In the genomic region with DNA sequence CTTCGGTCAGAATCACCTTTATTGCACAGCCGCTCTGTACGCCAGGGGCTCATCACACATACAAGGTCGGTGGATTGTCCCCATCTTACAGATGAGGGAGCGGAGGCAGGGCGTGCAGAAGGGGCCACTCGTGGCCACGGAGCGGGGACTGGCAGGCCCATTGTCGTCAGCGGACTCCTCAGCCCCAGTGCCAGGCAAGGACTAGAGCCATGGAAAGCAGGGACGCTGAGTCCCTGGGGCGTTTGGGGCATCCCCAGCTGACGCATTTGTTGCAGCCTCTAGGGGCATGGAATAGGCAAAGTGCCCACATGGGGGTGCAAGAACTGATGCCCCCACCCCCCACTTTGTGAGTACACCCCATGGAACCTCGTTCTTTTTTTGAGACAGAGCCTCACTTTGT, we compare ENCODE assay signal across 15 cellular contexts. TPM values are rescaled to one million over a fixed set of nuclear protein-coding genes. Genes with fewer than 3 reads are reported as not detected.
DNase-seq lines count a peak whose midpoint lies in the region; ATAC-seq and TF ChIP-seq lines count a peak whose summit lies in the region.
"Had no signal": no experiment of that assay in that cellular context is flagged by ENCODE, and none has a peak within 500 bp of the region (broad histone marks: within the 10 kb centered on the region; RNA-seq: fewer than 3 reads in every experiment).

No MANE protein-coding gene starts in this region.

- peak; percentile 50 to 58 for DNase-seq in activated CD4-positive, alpha-beta T cell treated with anti-CD3 and anti-CD28 coated beads, Interleukin-2, amount 50 U/mL, for 48 hours
- no peak for DNase-seq in epithelial cell of prostate (ENCODE audit: low read depth, low spot score)
- no peak for DNase-seq in SK-N-DZ (ENCODE audit: low spot score)
- DNase-seq in RKO (ENCODE audit: low spot score) = no peak
- DNase-seq in activated CD4-positive, CD25-positive, alpha-beta regulatory T cell treated with anti-CD3 and anti-CD28 coated beads, Interleukin-2, amount 50 U/mL, for 72 hours = no peak
- DNase-seq: GDM1, GOT3, NCI-H187 treated with DMSO at 0.1 percent for 48 hours, NCI-H69, posterior cingulate gyrus, SHP77 had no signal

- H3K4me3 ChIP-seq in BLaER1 = no peak overlapping the region
- H3K4me3 ChIP-seq in DOHH2 (ENCODE audit: low read length) = no peak overlapping the region
- H3K4me3 ChIP-seq: gastroesophageal sphincter had no signal

- H3K9me3 ChIP-seq in BLaER1 (no peaks in the 10 kb centered on the region), DOHH2 (ENCODE audit: control insufficient read depth, insufficient read depth, low read length) (no peaks in the 10 kb centered on the region)
- H3K9me3 ChIP-seq: gastroesophageal sphincter had no signal

- no peaks in the 10 kb centered on the region for H3K79me2 ChIP-seq in DOHH2 (ENCODE audit: control insufficient read depth, low read length)

- H3K36me3 ChIP-seq in BLaER1 (peaks cover 17% of the 10 kb centered on the region; the same call in 1 of the 2 replicates), DOHH2 (ENCODE audit: control insufficient read depth, low read length) (no peaks in the 10 kb centered on the region)
- H3K36me3 ChIP-seq: gastroesophageal sphincter had no signal

- no peak overlapping the region for H3K9ac ChIP-seq in BLaER1

- peaks cover 52% of the 10 kb centered on the region for H3K4me1 ChIP-seq in BLaER1
- H3K4me1 ChIP-seq in DOHH2 (ENCODE audit: control insufficient read depth, low read length) = peaks cover 34% of the 10 kb centered on the region
- H3K4me1 ChIP-seq: gastroesophageal sphincter had no signal

- no peaks in the 10 kb centered on the region for H3K9me2 ChIP-seq in DOHH2 (replicated peaks; ENCODE audit: control insufficient read depth, low read length)

- H3K4me2 ChIP-seq in BLaER1 (peak overlapping the region; percentile 90), DOHH2 (ENCODE audit: low read length) (peak overlapping the region; percentile 17)

- no peak overlapping the region; the same call in 1 of the 2 replicates for H3K27ac ChIP-seq in BLaER1
- no peak overlapping the region for H3K27ac ChIP-seq in DOHH2 (ENCODE audit: low read depth, low read length)
- H3K27ac ChIP-seq in epithelial cell of prostate = peak overlapping the region; percentile 85
- H3K27ac ChIP-seq: gastroesophageal sphincter had no signal

- no peak for ATAC-seq in GM18502 (IDR thresholded peaks at IDR 0.05; ENCODE audit: poor library complexity, unreplicated experiment)
- ATAC-seq: gastroesophageal sphincter had no signal

- H3F3A ChIP-seq in DOHH2 (ENCODE audit: control insufficient read depth, insufficient read depth) = no peaks in the 10 kb centered on the region

- no peak for TF ChIP-seq CTCF in DOHH2 (IDR thresholded peaks at IDR 0.05; ENCODE audit: low read depth, low read length, poor library complexity, severe bottlenecking)

- no peaks in the 10 kb centered on the region for H4K20me1 ChIP-seq in BLaER1
- H4K20me1 ChIP-seq in DOHH2 (ENCODE audit: control insufficient read depth, insufficient read depth, low read depth, low read length) = no peaks in the 10 kb centered on the region

- H3K27me3 ChIP-seq in BLaER1 (no peaks in the 10 kb centered on the region), DOHH2 (ENCODE audit: control insufficient read depth, low read length) (no peaks in the 10 kb centered on the region)
- H3K27me3 ChIP-seq: gastroesophageal sphincter had no signal

RNA-seq across cellular contexts. Expression of a gene that starts 29.8 kb away (rescaled TPM):
- 6.1 and 6.3 TPM in 2 replicates for polyA plus RNA-seq in SK-N-DZ (2014; cell fraction: cytosol; rRNA removed)
- 5.4 and 10.3 TPM in 2 replicates for polyA plus RNA-seq in SK-N-DZ (2014; cell fraction: nucleus; rRNA removed)

RNA-seq across cellular contexts. Expression of a gene that starts 45.8 kb away (rescaled TPM):
- 4.5 and 5.1 TPM in 2 replicates for polyA plus RNA-seq in SK-N-DZ (2014; cell fraction: cytosol; rRNA removed)
- polyA plus RNA-seq in SK-N-DZ (2014; cell fraction: nucleus; rRNA removed) = 4.8 and 13.5 TPM in 2 replicates

Comparison
In these comparisons a context has a peak if more than half of its experiments do, and no peak if none do; other contexts are left out.
1. DNase-seq: peak in activated CD4-positive, alpha-beta T cell treated with anti-CD3 and anti-CD28 coated beads, Interleukin-2, amount 50 U/mL, for 48 hours (2 of 2); none in epithelial cell of prostate (single experiment), SK-N-DZ (single experiment), RKO (single experiment) and activated CD4-positive, CD25-positive, alpha-beta regulatory T cell treated with anti-CD3 and anti-CD28 coated beads, Interleukin-2, amount 50 U/mL, for 72 hours (single experiment).